Comparison of ENCODE assay signal across 9 cellular contexts in the genomic region with DNA sequence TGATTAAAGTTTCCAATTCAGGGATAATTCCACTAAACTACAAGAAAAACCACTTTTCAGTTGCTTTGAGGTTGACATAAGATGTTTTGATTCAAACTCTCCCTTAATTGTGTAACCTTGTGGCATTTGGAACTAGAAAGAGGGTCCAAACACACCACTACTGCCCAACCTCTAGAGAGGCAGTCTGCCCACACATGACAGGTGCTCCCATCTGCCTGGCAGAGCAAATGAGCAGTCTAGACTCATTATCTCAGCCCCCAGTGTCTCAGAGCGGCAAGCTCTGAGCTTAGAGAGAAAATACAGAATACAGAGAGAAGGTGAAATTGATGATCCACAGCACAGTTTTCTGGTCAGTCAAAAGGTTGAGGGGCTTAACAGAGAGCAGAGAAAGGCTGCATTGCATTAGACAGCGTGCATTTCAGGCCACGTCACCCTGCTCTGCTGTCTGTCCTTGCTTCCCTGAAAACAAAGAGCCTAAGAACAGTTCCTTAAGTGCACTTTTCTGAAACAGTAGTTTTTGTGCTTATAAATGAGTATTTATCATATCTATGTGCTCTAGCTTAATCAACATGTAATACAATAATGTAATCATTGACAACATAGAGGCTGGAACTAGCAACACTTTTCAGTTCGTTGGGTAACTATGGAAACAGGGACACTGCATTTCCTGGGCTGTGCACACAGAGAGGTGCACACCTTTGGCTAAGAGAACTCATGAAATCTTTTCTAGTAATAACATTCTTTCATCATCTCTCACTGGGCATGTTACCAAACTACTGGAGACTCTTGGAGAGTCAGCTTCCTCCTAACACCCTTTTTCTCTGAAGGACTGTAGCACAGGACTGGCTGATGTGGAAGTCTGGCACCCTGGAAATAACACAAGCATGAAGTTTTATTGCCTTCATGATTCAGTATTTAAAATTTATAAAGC.
DNase-seq lines count a peak whose midpoint lies in the region; ATAC-seq and TF ChIP-seq lines count a peak whose summit lies in the region.
"Had no signal": no experiment of that assay in that cellular context is flagged by ENCODE, and none has a peak within 500 bp of the region (broad histone marks: within the 10 kb centered on the region; RNA-seq: fewer than 3 reads in every experiment).

No MANE protein-coding gene starts in this region.

- ATAC-seq in HG03139 (IDR thresholded peaks at IDR 0.05; ENCODE audit: unreplicated experiment): peak; percentile 60
- ATAC-seq in stimulated activated memory B cell treated with anti-CD40 and anti-IgM and Interleukin-4, amounts not matched to agents 10 μg/mL and 1 μg/mL and 100 μg/mL, for 72 hours: peak; percentile 26

- no peak overlapping the region for H3K27ac Mint-ChIP-seq in stimulated activated memory B cell treated with anti-CD40 and anti-IgM and Interleukin-4, amounts not matched to agents 10 μg/mL and 1 μg/mL and 100 μg/mL, for 72 hours
- no peak overlapping the region for H3K27ac Mint-ChIP-seq in activated CD4-positive, alpha-beta T cell treated with anti-CD3 and anti-CD28 coated beads, Interleukin-2, amount 10 ng/mL, durations not matched to agents 7 days and 5 days

- H3K4me1 Mint-ChIP-seq in stimulated activated memory B cell treated with anti-CD40 and anti-IgM and Interleukin-4, amounts not matched to agents 10 μg/mL and 1 μg/mL and 100 μg/mL, for 72 hours: peaks cover 18% of the 10 kb centered on the region
- H3K4me1 Mint-ChIP-seq in activated CD4-positive, alpha-beta T cell treated with anti-CD3 and anti-CD28 coated beads, Interleukin-2, amount 10 ng/mL, durations not matched to agents 7 days and 5 days: peaks cover 11% of the 10 kb centered on the region

- no peak overlapping the region for H3K4me3 Mint-ChIP-seq in stimulated activated memory B cell treated with anti-CD40 and anti-IgM and Interleukin-4, amounts not matched to agents 10 μg/mL and 1 μg/mL and 100 μg/mL, for 72 hours
- no peak overlapping the region for H3K4me3 Mint-ChIP-seq in activated CD4-positive, alpha-beta T cell treated with anti-CD3 and anti-CD28 coated beads, Interleukin-2, amount 10 ng/mL, durations not matched to agents 7 days and 5 days

- POLR2A ChIA-PET in activated CD4-positive, alpha-beta T cell treated with anti-CD3 and anti-CD28 coated beads, Interleukin-2, amount 10 ng/mL, durations not matched to agents 7 days and 5 days (lab: Charles Lee): no interaction called here

- no peaks in the 10 kb centered on the region for H3K9me3 Mint-ChIP-seq in stimulated activated memory B cell treated with anti-CD40 and anti-IgM and Interleukin-4, amounts not matched to agents 10 μg/mL and 1 μg/mL and 100 μg/mL, for 72 hours
- H3K9me3 Mint-ChIP-seq in activated CD4-positive, alpha-beta T cell treated with anti-CD3 and anti-CD28 coated beads, Interleukin-2, amount 10 ng/mL, durations not matched to agents 7 days and 5 days: no peaks in the 10 kb centered on the region

- no peaks in the 10 kb centered on the region for H3K36me3 Mint-ChIP-seq in stimulated activated memory B cell treated with anti-CD40 and anti-IgM and Interleukin-4, amounts not matched to agents 10 μg/mL and 1 μg/mL and 100 μg/mL, for 72 hours
- H3K36me3 Mint-ChIP-seq in activated CD4-positive, alpha-beta T cell treated with anti-CD3 and anti-CD28 coated beads, Interleukin-2, amount 10 ng/mL, durations not matched to agents 7 days and 5 days (ENCODE audit: low read depth): no peaks in the 10 kb centered on the region

- TF ChIP-seq CTCF in cardiac fibroblast (IDR thresholded peaks at IDR 0.05; ENCODE audit: low read depth, low read length): no peak

- H3K27me3 Mint-ChIP-seq in stimulated activated memory B cell treated with anti-CD40 and anti-IgM and Interleukin-4, amounts not matched to agents 10 μg/mL and 1 μg/mL and 100 μg/mL, for 72 hours: peaks cover 7% of the 10 kb centered on the region
- no peaks in the 10 kb centered on the region for H3K27me3 Mint-ChIP-seq in activated CD4-positive, alpha-beta T cell treated with anti-CD3 and anti-CD28 coated beads, Interleukin-2, amount 10 ng/mL, durations not matched to agents 7 days and 5 days

- peak; percentile 11 for DNase-seq in NCI-H1436 (lab: John Stamatoyannopoulos, UW)
- DNase-seq in NCI-H1436 treated with DMSO at 0.1 percent for 48 hours (lab: John Stamatoyannopoulos, UW): no peak
- DNase-seq in cardiac fibroblast (ENCODE audit: low read depth in 2 of 2): peak; percentile 64 to 74
- no peak for DNase-seq in stimulated activated CD4-positive, alpha-beta T cell treated with anti-CD3 and anti-CD28 coated beads, Interleukin-2, amount 100 ng/mL, for 24 hours
- DNase-seq in activated CD4-positive, alpha-beta T cell treated with anti-CD3 and anti-CD28 coated beads, Interleukin-2, amount 10 ng/mL, durations not matched to agents 7 days and 5 days: no peak
- no peak for DNase-seq in activated CD4-positive, alpha-beta T cell treated with anti-CD3 and anti-CD28 coated beads for 4 hours
- DNase-seq: KBM-7 had no signal

- CTCF ChIA-PET in activated CD4-positive, alpha-beta T cell treated with anti-CD3 and anti-CD28 coated beads, Interleukin-2, amount 10 ng/mL, durations not matched to agents 7 days and 5 days (lab: Charles Lee): no interaction called here

- no peak overlapping the region for H3K4me3 ChIP-seq in cardiac fibroblast (replicated peaks in 1 of 2; ENCODE audit: low read depth in 2 of 2, low read length in 2 of 2)

Comparison
In these comparisons a context has a peak if more than half of its experiments do, and no peak if none do; other contexts are left out.
1. DNase-seq: peak in NCI-H1436 (single experiment) and cardiac fibroblast (2 of 2); none in NCI-H1436 treated with DMSO at 0.1 percent for 48 hours (single experiment), stimulated activated CD4-positive, alpha-beta T cell treated with anti-CD3 and anti-CD28 coated beads, Interleukin-2, amount 100 ng/mL, for 24 hours (0 of 2), activated CD4-positive, alpha-beta T cell treated with anti-CD3 and anti-CD28 coated beads, Interleukin-2, amount 10 ng/mL, durations not matched to agents 7 days and 5 days (single experiment) and activated CD4-positive, alpha-beta T cell treated with anti-CD3 and anti-CD28 coated beads for 4 hours (0 of 2).